8 cellular contexts compared by ENCODE assay signal in the genomic region with DNA sequence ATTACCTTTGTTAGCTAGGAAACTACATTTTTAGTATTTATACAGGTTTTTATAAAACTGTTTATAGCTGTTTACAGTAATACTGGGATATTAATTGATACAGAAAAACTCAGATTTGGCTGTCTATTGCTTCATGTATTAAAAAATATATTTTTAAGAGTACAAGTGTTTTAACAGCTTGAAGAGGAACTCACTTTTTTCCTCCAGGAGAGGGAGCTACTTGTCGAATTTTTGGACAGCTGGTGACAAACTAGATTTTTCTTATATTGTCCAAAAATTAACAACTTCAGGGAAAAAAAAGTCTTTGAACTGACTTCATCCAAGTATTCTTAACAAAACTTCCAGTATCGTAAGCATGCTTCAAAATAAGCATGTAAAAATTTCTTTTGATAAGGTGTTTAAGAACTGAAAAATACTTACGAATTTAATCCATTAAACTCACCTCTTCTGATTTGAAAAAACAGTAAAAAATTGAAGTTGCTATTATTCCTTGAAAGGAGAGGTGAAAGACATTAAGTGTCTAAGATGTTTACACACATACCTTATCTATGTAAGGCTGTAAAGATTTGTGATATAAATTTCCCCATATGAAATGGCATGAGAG. TPM values are rescaled to one million over a fixed set of nuclear protein-coding genes. Genes with fewer than 3 reads are reported as not detected.
DNase-seq lines count a peak whose midpoint lies in the region; ATAC-seq and TF ChIP-seq lines count a peak whose summit lies in the region.

No MANE protein-coding gene starts in this region.

- 21 to 26% methylated on average over 3 of the region's 3 CpGs for WGBS in esophagus squamous epithelium, 2 donors

- peak overlapping the region in 1 of 3 donors; percentile 37 for H3K27ac Mint-ChIP-seq in CD4-positive, CD25-positive, alpha-beta regulatory T cell
- no peak overlapping the region for H3K27ac Mint-ChIP-seq in activated naive CD8-positive, alpha-beta T cell treated with anti-CD3 and anti-CD28 coated beads for 36 hours

- intact Hi-C loops in esophagus squamous epithelium (cut with DNase I), result no loop called here

- no peak for ATAC-seq in CD4-positive, CD25-positive, alpha-beta regulatory T cell (ENCODE audit: low read depth in 2 of 2)
- no peak for ATAC-seq in GM18505 (IDR thresholded peaks at IDR 0.05; ENCODE audit: unreplicated experiment)

- H3K36me3 ChIP-seq in CD4-positive, CD25-positive, alpha-beta regulatory T cell (ENCODE audit: control insufficient read depth, insufficient read depth, low read length), result no peaks in the 10 kb centered on the region
- no peaks in the 10 kb centered on the region for H3K36me3 ChIP-seq in esophagus squamous epithelium

- no peak overlapping the region for H3K27ac ChIP-seq in CD4-positive, CD25-positive, alpha-beta regulatory T cell (ENCODE audit: insufficient read depth, low read length, poor library complexity, severe bottlenecking)
- peak overlapping the region in 2 of 4 donors; percentile 98 to 99 for H3K27ac ChIP-seq in esophagus squamous epithelium

- H3K9me3 Mint-ChIP-seq in CD4-positive, CD25-positive, alpha-beta regulatory T cell, result no peaks in the 10 kb centered on the region
- no peaks in the 10 kb centered on the region for H3K9me3 Mint-ChIP-seq in activated naive CD8-positive, alpha-beta T cell treated with anti-CD3 and anti-CD28 coated beads for 36 hours

- H3K27me3 Mint-ChIP-seq in CD4-positive, CD25-positive, alpha-beta regulatory T cell, result peaks cover 8% of the 10 kb centered on the region
- H3K27me3 Mint-ChIP-seq in activated naive CD8-positive, alpha-beta T cell treated with anti-CD3 and anti-CD28 coated beads for 36 hours, result no peaks in the 10 kb centered on the region

- peak overlapping the region; percentile 94 for H3K4me3 ChIP-seq in CD4-positive, CD25-positive, alpha-beta regulatory T cell (ENCODE audit: low read depth, low read length)
- peak overlapping the region in 3 of 4 donors; percentile 83 to 100 (median 96) for H3K4me3 ChIP-seq in esophagus squamous epithelium

- peaks cover 44% of the 10 kb centered on the region for H3K4me1 ChIP-seq in CD4-positive, CD25-positive, alpha-beta regulatory T cell (ENCODE audit: control insufficient read depth, insufficient read depth, low read length, poor library complexity, severe bottlenecking)
- H3K4me1 ChIP-seq in esophagus squamous epithelium, result peaks cover 16 to 70% (median 18%) of the 10 kb centered on the region in 3 donors

- no peak for TF ChIP-seq POLR2A in esophagus squamous epithelium (IDR thresholded peaks at IDR 0.05)
- TF ChIP-seq POLR2A in GM18505 (IDR thresholded peaks at IDR 0.05; ENCODE audit: borderline replicate concordance, extremely low read depth, insufficient read depth, insufficient read length), result no peak

- H3K27me3 ChIP-seq in CD4-positive, CD25-positive, alpha-beta regulatory T cell (ENCODE audit: control insufficient read depth, insufficient read depth, low read length), result no peaks in the 10 kb centered on the region
- H3K27me3 ChIP-seq in esophagus squamous epithelium, result no peaks in the 10 kb centered on the region

- peaks cover 34 to 62% (median 47%) of the 10 kb centered on the region in 4 donors for H3K4me1 Mint-ChIP-seq in CD4-positive, CD25-positive, alpha-beta regulatory T cell
- H3K4me1 Mint-ChIP-seq in activated naive CD8-positive, alpha-beta T cell treated with anti-CD3 and anti-CD28 coated beads for 36 hours, result peaks cover 25% of the 10 kb centered on the region

- H3K9me3 ChIP-seq in CD4-positive, CD25-positive, alpha-beta regulatory T cell (ENCODE audit: control insufficient read depth in 2 of 2, low read length in 2 of 2), result no peaks in the 10 kb centered on the region
- no peaks in the 10 kb centered on the region for H3K9me3 ChIP-seq in esophagus squamous epithelium

- peak overlapping the region in 2 of 4 donors; percentile 12 to 74 for H3K4me3 Mint-ChIP-seq in CD4-positive, CD25-positive, alpha-beta regulatory T cell
- H3K4me3 Mint-ChIP-seq in activated naive CD8-positive, alpha-beta T cell treated with anti-CD3 and anti-CD28 coated beads for 36 hours, result no peak overlapping the region

- no peaks in the 10 kb centered on the region for H3K36me3 Mint-ChIP-seq in CD4-positive, CD25-positive, alpha-beta regulatory T cell
- H3K36me3 Mint-ChIP-seq in activated naive CD8-positive, alpha-beta T cell treated with anti-CD3 and anti-CD28 coated beads for 36 hours, result no peaks in the 10 kb centered on the region

- DNase-seq in CD4-positive, CD25-positive, alpha-beta regulatory T cell, result peak in 2 of 3 donors; percentile 16 to 63
- DNase-seq in HS-27A (ENCODE audit: low read depth), result peak; percentile 38
- peak; percentile 46 for DNase-seq in RPMI7951 (ENCODE audit: low read depth)
- DNase-seq in esophagus squamous epithelium (lab: John Stamatoyannopoulos, UW), result no peak
- peak; percentile 20 for DNase-seq in pulmonary artery endothelial cell (ENCODE audit: low read depth, low spot score)
- no peak for DNase-seq in activated naive CD8-positive, alpha-beta T cell treated with anti-CD3 and anti-CD28 coated beads for 36 hours
- no peak for DNase-seq in GDM1 (lab: John Stamatoyannopoulos, UW)

- peak in 5 of 6 experiments; percentile 48 to 66 (median 64) for TF ChIP-seq CTCF in esophagus squamous epithelium (IDR thresholded peaks at IDR 0.05)

RNA-seq across cellular contexts. Expression of gene DIPK2A, which starts 4.0 kb away (rescaled TPM):
- 17.8 TPM for total RNA-seq in CD4-positive, CD25-positive, alpha-beta regulatory T cell
- polyA plus RNA-seq in CD4-positive, CD25-positive, alpha-beta regulatory T cell, result 10 to 100 TPM in 2 of 4 donors, 1 to 10 TPM in 2; 8.5 to 13.0 (median 9.9) TPM
- total RNA-seq in RPMI7951 (2014; rRNA removed; shearing (Covaris generic)), result 20.4 and 25.2 TPM in 2 replicates
- total RNA-seq in esophagus squamous epithelium (10 to 100 TPM; 31.7 to 40.1 (median 36.1) TPM), pulmonary artery endothelial cell (108 and 166 TPM in 2 replicates)
- 10 to 100 TPM; 10.2 to 10.9 TPM for total RNA-seq in activated naive CD8-positive, alpha-beta T cell treated with anti-CD3 and anti-CD28 coated beads for 36 hours

Comparison
In these comparisons a context has a peak if more than half of its experiments do, and no peak if none do; other contexts are left out.
1. DNase-seq: peak in CD4-positive, CD25-positive, alpha-beta regulatory T cell (2 of 3), HS-27A (single experiment), RPMI7951 (single experiment) and pulmonary artery endothelial cell (single experiment); none in esophagus squamous epithelium (single experiment), activated naive CD8-positive, alpha-beta T cell treated with anti-CD3 and anti-CD28 coated beads for 36 hours (single experiment) and GDM1 (single experiment).